ENCODE assay signal across 19 cellular contexts in genomic region chr5:55551298-55551846, GRCh38. TPM values are rescaled to one million over a fixed set of nuclear protein-coding genes. Genes with fewer than 3 reads are reported as not detected.
A peak's percentile ranks its signal among the peaks of the same experiment; 100 is the strongest.
DNase-seq lines count a peak whose midpoint lies in the region; FAIRE-seq and TF ChIP-seq lines count a peak whose summit lies in the region.
"Had no signal": no experiment of that assay in that cellular context is flagged by ENCODE, and none has a peak within 500 bp of the region (broad histone marks: within the 10 kb centered on the region; RNA-seq: fewer than 3 reads in every experiment).

No MANE protein-coding gene starts in this region.

- TF ChIP-seq CTCF in RWPE1 (conservative IDR thresholded peaks at IDR 0.05; ENCODE audit: low read depth) (no peak), neural progenitor cell (IDR thresholded peaks at IDR 0.05) (no peak), glutamatergic neuron (IDR thresholded peaks at IDR 0.05; ENCODE audit: partially characterized antibody, unreplicated experiment) (no peak)

- no peak for FAIRE-seq in urothelium cell line (lab: Jason Lieb, UNC)
- FAIRE-seq: A204.1, GM12878, GM19239 had no signal

- H3K27me3 Mint-ChIP-seq in neural progenitor cell (ENCODE audit: insufficient read depth, low read depth) (peaks cover 3% of the 10 kb centered on the region), glutamatergic neuron (ENCODE audit: unreplicated experiment) (peaks cover 4% of the 10 kb centered on the region)

- no peak overlapping the region for H3K4me2 ChIP-seq in neural progenitor cell

- no peaks in the 10 kb centered on the region for H3F3A ChIP-seq in neural progenitor cell (ENCODE audit: low read depth)

- H3K4me3 Mint-ChIP-seq in neural progenitor cell (no peak overlapping the region), glutamatergic neuron (ENCODE audit: unreplicated experiment) (no peak overlapping the region)
- H3K4me3 Mint-ChIP-seq: CD14-positive monocyte; T-helper 1 cell treated with Interleukin-12 subunit alpha and Interleukin-12 subunit beta and Interleukin-4 antibody, amounts not matched to agents 30 μg/mL and 1 μg/mL, for 36 hours had no signal

- no peaks in the 10 kb centered on the region for H3K9me3 Mint-ChIP-seq in neural progenitor cell
- no peaks in the 10 kb centered on the region for H3K9me3 Mint-ChIP-seq in glutamatergic neuron (ENCODE audit: unreplicated experiment)
- H3K9me3 Mint-ChIP-seq: CD14-positive monocyte; T-helper 1 cell treated with Interleukin-12 subunit alpha and Interleukin-12 subunit beta and Interleukin-4 antibody, amounts not matched to agents 30 μg/mL and 1 μg/mL, for 36 hours had no signal

- CTCF ChIA-PET in RWPE1 (lab: Yijun Ruan, JAX), result no interaction called here

- H2AFZ ChIP-seq in neural progenitor cell (replicated peaks), result peak overlapping the region; percentile 50

- H3K9ac ChIP-seq in neural progenitor cell, result no peak overlapping the region

- peak; percentile 48 for DNase-seq in NCI-H345 (lab: John Stamatoyannopoulos, UW)
- no peak for DNase-seq in NCI-H345 treated with DMSO at 0.1 percent for 48 hours (lab: John Stamatoyannopoulos, UW; ENCODE audit: unreplicated experiment)
- peak; percentile 42 for DNase-seq in NCI-H187 treated with DMSO at 0.1 percent for 48 hours (lab: John Stamatoyannopoulos, UW)
- DNase-seq in RWPE1 (ENCODE audit: low spot score), result peak; percentile 26
- DNase-seq in neural progenitor cell (ENCODE audit: low spot score), result no peak
- DNase-seq in NCI-H446 treated with DMSO at 0.1 percent for 48 hours (lab: John Stamatoyannopoulos, UW), result no peak
- DNase-seq in glutamatergic neuron, result no peak
- no peak for DNase-seq in urothelium cell line (ENCODE audit: low spot score)
- DNase-seq: COR-L47, Karpas-422, NCI-H1436 treated with DMSO at 0.1 percent for 48 hours, NCI-H2081 treated with DMSO at 0.1 percent for 48 hours, NCI-H526, SHP77 had no signal

- peaks cover 4% of the 10 kb centered on the region for H3K4me1 ChIP-seq in neural progenitor cell

- no peak overlapping the region for H3K4me3 ChIP-seq in neural progenitor cell
- H3K4me3 ChIP-seq: GM12878 had no signal

- H3K79me2 ChIP-seq in neural progenitor cell (ENCODE audit: low read depth), result no peaks in the 10 kb centered on the region

- POLR2A ChIA-PET in RWPE1 (lab: Yijun Ruan, JAX; ENCODE audit: low non-redundant PET), result no interaction called here

- H3K4me1 Mint-ChIP-seq in neural progenitor cell (peaks cover 11% of the 10 kb centered on the region), glutamatergic neuron (ENCODE audit: low read depth, unreplicated experiment) (no peaks in the 10 kb centered on the region)
- H3K4me1 Mint-ChIP-seq: CD14-positive monocyte had no signal

- no peak overlapping the region for H3K27ac ChIP-seq in RWPE1
- H3K27ac ChIP-seq in neural progenitor cell, result no peak overlapping the region

- no peaks in the 10 kb centered on the region for H4K20me1 ChIP-seq in neural progenitor cell (ENCODE audit: low read depth)

- no peaks in the 10 kb centered on the region for H3K9me3 ChIP-seq in neural progenitor cell (ENCODE audit: low read depth)

- H3K27ac Mint-ChIP-seq in neural progenitor cell, result no peak overlapping the region
- no peak overlapping the region for H3K27ac Mint-ChIP-seq in glutamatergic neuron (ENCODE audit: unreplicated experiment)
- H3K27ac Mint-ChIP-seq: CD14-positive monocyte; T-helper 1 cell treated with Interleukin-12 subunit alpha and Interleukin-12 subunit beta and Interleukin-4 antibody, amounts not matched to agents 30 μg/mL and 1 μg/mL, for 36 hours had no signal

- H3K27me3 ChIP-seq in neural progenitor cell, result no peaks in the 10 kb centered on the region

- no peaks in the 10 kb centered on the region for H3K36me3 ChIP-seq in neural progenitor cell

- H3K36me3 Mint-ChIP-seq in neural progenitor cell, result no peaks in the 10 kb centered on the region
- H3K36me3 Mint-ChIP-seq in glutamatergic neuron (ENCODE audit: unreplicated experiment), result no peaks in the 10 kb centered on the region
- H3K36me3 Mint-ChIP-seq: CD14-positive monocyte had no signal

RNA-seq across cellular contexts. Expression of gene PLPP1, which starts 16.6 kb away (rescaled TPM):
- 23.9 and 24.9 TPM in 2 replicates for total RNA-seq in neural progenitor cell (ENCODE audit: low replicate concordance)
- 17.4 TPM for total RNA-seq in glutamatergic neuron (ENCODE audit: unreplicated experiment)

Comparison
In these comparisons a context has a peak if more than half of its experiments do, and no peak if none do; other contexts are left out.
1. DNase-seq: peak in NCI-H345 (single experiment), NCI-H187 treated with DMSO at 0.1 percent for 48 hours (single experiment) and RWPE1 (single experiment); none in NCI-H345 treated with DMSO at 0.1 percent for 48 hours (single experiment), neural progenitor cell (single experiment), NCI-H446 treated with DMSO at 0.1 percent for 48 hours (single experiment), glutamatergic neuron (single experiment) and urothelium cell line (single experiment).